In the genomic region with DNA sequence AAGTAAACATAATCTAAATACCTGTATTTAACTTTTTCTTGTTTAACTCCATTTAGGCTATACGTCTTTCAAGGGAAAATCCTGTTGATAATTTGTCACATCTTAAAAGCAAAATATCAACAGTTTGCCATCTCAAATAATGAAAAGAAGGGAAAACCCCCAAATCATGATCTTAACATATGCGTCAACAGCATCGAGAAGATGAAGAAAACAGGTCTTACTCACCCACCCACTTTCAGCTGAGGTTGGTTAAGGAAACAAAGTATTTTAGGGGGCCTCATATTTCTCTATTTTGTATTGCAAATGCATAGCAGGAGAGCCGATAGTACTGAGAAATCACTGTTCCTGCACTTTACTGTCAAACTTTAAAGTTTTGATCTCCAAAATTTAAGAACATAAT, we compare ENCODE assay signal across 1 cellular context.
TF ChIP-seq lines count a peak whose summit lies in the region.

No MANE protein-coding gene starts in this region.

TF ChIP-seq in GM12878, 131 proteins besides CTCF, POLR2A, EP300 and RAD21:
- TF ChIP-seq TCF12 (IDR thresholded peaks at IDR 0.05; ENCODE audit: low read depth, low read length) = no peak
- no peak for TF ChIP-seq BACH1 (IDR thresholded peaks at IDR 0.05; ENCODE audit: borderline replicate concordance)
- no peak for TF ChIP-seq RAD51 (IDR thresholded peaks at IDR 0.05)
- 0 out of 2 replicates have a peak, but pooled peaks have one; percentile 33 for TF ChIP-seq JUNB (IDR thresholded peaks at IDR 0.05)
- no peak for TF ChIP-seq SREBF1 (IDR thresholded peaks at IDR 0.05; ENCODE audit: low read length)
- no peak for TF ChIP-seq TARDBP (IDR thresholded peaks at IDR 0.05; ENCODE audit: borderline replicate concordance)
- no peak for TF ChIP-seq ZBED1 (IDR thresholded peaks at IDR 0.05; ENCODE audit: borderline replicate concordance)
TF ChIP-seq in GM12878: peak in this region for 1.
